In genomic region chr6:26064619-26065257, GRCh38 we compare ENCODE assay signal across 1 cellular context.
TF ChIP-seq lines count a peak whose summit lies in the region.

No MANE protein-coding gene starts in this region.

TF ChIP-seq in K562, 482 proteins besides CTCF, POLR2A, EP300 and RAD21 (continued from another document and continues in another):
- TF ChIP-seq HOMEZ (CRISPR knock-in tag; IDR thresholded peaks at IDR 0.05) = no peak
- TF ChIP-seq FIP1L1 (IDR thresholded peaks at IDR 0.05; ENCODE audit: low read depth, low read length, poor library complexity, severe bottlenecking) = no peak
- peak; percentile 70 for TF ChIP-seq RBM25 (IDR thresholded peaks at IDR 0.05; ENCODE audit: low read depth, low read length, severe bottlenecking)
- TF ChIP-seq, protein P1, sequence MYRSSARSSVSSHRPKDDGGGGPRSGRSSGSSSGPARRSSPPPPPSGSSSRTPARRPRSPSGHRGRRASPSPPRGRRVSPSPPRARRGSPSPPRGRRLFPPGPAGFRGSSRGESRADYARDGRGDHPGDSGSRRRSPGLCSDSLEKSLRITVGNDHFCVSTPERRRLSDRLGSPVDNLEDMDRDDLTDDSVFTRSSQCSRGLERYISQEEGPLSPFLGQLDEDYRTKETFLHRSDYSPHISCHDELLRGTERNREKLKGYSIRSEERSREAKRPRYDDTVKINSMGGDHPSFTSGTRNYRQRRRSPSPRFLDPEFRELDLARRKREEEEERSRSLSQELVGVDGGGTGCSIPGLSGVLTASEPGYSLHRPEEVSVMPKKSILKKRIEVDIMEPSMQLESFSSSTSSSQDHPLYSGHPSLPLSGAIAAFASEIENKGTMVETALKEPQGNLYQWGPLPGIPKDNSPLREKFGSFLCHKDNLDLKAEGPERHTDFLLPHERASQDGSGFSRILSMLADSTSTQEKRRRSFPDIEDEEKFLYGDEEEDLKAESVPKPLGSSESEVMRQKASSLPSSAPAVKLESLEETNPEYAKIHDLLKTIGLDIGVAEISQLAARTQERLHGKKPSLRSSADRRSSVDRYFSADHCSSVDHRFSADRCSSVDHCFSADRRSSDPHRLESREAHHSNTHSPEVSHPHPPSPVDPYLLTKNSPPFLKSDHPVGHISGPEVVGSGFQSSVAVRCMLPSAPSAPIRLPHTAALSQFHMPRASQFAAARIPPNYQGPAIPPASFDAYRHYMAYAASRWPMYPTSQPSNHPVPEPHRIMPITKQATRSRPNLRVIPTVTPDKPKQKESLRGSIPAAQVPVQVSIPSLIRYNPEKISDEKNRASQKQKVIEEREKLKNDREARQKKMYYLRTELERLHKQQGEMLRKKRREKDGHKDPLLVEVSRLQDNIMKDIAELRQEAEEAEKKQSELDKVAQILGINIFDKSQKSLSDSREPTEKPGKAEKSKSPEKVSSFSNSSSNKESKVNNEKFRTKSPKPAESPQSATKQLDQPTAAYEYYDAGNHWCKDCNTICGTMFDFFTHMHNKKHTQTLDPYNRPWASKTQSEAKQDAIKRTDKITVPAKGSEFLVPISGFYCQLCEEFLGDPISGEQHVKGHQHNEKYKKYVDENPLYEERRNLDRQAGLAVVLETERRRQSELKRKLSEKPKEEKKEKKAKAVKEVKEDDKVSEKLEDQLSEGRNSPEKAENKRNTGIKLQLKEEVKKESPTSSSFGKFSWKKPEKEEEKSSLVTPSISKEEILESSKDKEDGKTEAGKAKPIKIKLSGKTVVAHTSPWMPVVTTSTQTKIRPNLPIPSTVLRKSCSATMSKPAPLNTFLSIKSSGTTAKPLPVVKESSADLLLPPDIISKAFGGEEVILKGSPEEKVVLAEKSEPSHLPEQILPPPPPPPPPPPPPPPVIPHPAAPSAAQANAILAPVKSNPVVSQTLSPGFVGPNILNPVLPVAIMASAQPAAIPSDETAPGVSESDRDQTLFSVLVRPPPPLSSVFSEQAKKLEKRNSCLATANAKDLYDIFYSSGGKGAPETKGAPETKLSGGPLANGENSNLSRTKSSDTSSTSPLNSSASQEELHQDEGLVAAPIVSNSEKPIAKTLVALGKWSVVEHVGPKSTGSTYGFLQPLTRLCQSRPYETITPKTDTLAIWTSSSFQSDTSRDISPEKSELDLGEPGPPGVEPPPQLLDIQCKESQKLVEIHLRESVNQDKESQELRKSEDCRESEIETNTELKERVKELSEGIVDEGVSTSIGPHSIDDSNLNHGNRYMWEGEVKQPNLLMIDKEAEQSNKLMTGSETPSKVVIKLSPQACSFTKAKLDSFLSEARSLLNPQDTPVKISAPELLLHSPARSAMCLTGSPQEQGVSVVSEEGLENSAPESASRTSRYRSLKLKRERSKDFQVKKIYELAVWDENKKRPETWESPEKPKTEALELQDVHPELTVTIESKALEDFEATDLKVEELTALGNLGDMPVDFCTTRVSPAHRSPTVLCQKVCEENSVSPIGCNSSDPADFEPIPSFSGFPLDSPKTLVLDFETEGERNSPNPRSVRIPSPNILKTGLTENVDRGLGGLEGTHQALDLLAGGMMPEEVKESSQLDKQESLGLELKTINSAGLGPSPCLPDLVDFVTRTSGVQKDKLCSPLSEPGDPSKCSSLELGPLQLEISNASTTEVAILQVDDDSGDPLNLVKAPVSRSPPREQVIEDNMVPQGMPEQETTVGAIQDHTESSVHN (IDR thresholded peaks at IDR 0.05; ENCODE audit: borderline replicate concordance in 1 of 2, low read depth in 1 of 2) = no peak
- TF ChIP-seq HDAC1 (IDR thresholded peaks at IDR 0.05) = peak in 1 of 2 experiments; percentile 55; a peak in 2 of 4 replicates
- TF ChIP-seq PCBP1 (IDR thresholded peaks at IDR 0.05; ENCODE audit: low read depth, low read length, poor library complexity, severe bottlenecking) = no peak
- TF ChIP-seq TARDBP (IDR thresholded peaks at IDR 0.05) = 0 out of 2 replicates have a peak, but pooled peaks have one; percentile 44
- no peak for TF ChIP-seq MAFF (IDR thresholded peaks at IDR 0.05; ENCODE audit: low read length)
- peak; percentile 41; the same call in 1 of the 2 replicates for TF ChIP-seq DIDO1 (tag; IDR thresholded peaks at IDR 0.05; ENCODE audit: low read depth)
- TF ChIP-seq, protein P2, sequence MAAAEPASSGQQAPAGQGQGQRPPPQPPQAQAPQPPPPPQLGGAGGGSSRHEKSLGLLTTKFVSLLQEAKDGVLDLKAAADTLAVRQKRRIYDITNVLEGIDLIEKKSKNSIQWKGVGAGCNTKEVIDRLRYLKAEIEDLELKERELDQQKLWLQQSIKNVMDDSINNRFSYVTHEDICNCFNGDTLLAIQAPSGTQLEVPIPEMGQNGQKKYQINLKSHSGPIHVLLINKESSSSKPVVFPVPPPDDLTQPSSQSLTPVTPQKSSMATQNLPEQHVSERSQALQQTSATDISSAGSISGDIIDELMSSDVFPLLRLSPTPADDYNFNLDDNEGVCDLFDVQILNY (CRISPR knock-in tag; IDR thresholded peaks at IDR 0.05) = no peak
- TF ChIP-seq, protein P3, sequence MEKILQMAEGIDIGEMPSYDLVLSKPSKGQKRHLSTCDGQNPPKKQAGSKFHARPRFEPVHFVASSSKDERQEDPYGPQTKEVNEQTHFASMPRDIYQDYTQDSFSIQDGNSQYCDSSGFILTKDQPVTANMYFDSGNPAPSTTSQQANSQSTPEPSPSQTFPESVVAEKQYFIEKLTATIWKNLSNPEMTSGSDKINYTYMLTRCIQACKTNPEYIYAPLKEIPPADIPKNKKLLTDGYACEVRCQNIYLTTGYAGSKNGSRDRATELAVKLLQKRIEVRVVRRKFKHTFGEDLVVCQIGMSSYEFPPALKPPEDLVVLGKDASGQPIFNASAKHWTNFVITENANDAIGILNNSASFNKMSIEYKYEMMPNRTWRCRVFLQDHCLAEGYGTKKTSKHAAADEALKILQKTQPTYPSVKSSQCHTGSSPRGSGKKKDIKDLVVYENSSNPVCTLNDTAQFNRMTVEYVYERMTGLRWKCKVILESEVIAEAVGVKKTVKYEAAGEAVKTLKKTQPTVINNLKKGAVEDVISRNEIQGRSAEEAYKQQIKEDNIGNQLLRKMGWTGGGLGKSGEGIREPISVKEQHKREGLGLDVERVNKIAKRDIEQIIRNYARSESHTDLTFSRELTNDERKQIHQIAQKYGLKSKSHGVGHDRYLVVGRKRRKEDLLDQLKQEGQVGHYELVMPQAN (IDR thresholded peaks at IDR 0.05; ENCODE audit: borderline replicate concordance) = no peak; the same call in 1 of the 2 replicates
- no peak for TF ChIP-seq NELFE (IDR thresholded peaks at IDR 0.05; ENCODE audit: insufficient read depth, insufficient read length)
- TF ChIP-seq, protein P4, sequence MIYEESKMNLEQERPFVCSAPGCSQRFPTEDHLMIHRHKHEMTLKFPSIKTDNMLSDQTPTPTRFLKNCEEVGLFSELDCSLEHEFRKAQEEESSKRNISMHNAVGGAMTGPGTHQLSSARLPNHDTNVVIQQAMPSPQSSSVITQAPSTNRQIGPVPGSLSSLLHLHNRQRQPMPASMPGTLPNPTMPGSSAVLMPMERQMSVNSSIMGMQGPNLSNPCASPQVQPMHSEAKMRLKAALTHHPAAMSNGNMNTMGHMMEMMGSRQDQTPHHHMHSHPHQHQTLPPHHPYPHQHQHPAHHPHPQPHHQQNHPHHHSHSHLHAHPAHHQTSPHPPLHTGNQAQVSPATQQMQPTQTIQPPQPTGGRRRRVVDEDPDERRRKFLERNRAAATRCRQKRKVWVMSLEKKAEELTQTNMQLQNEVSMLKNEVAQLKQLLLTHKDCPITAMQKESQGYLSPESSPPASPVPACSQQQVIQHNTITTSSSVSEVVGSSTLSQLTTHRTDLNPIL (CRISPR knock-in tag; IDR thresholded peaks at IDR 0.05) = no peak
- TF ChIP-seq BRD9 (IDR thresholded peaks at IDR 0.05; ENCODE audit: low read depth, partially characterized antibody) = peak; percentile 68
- TF ChIP-seq ZNF77 (CRISPR knock-in tag; IDR thresholded peaks at IDR 0.05) = no peak
- no peak for TF ChIP-seq PHB2 (IDR thresholded peaks at IDR 0.05; ENCODE audit: low read depth)
- TF ChIP-seq ZNF79 (CRISPR knock-in tag; IDR thresholded peaks at IDR 0.05; ENCODE audit: low read depth) = no peak
- 0 out of 2 replicates have a peak, but pooled peaks have one; percentile 75 for TF ChIP-seq HDGF (IDR thresholded peaks at IDR 0.05)
- no peak for TF ChIP-seq ZNF695 (CRISPR knock-in tag; IDR thresholded peaks at IDR 0.05)
- TF ChIP-seq ZNF23 (CRISPR knock-in tag; IDR thresholded peaks at IDR 0.05) = no peak
- TF ChIP-seq PTTG1 (tag; IDR thresholded peaks at IDR 0.05; ENCODE audit: low read depth) = no peak
- TF ChIP-seq ZNF584 (CRISPR knock-in tag; IDR thresholded peaks at IDR 0.05; ENCODE audit: low read depth) = no peak
- TF ChIP-seq ZNF696 (CRISPR knock-in tag; conservative IDR thresholded peaks at IDR 0.05) = no peak
- TF ChIP-seq, protein P5, sequence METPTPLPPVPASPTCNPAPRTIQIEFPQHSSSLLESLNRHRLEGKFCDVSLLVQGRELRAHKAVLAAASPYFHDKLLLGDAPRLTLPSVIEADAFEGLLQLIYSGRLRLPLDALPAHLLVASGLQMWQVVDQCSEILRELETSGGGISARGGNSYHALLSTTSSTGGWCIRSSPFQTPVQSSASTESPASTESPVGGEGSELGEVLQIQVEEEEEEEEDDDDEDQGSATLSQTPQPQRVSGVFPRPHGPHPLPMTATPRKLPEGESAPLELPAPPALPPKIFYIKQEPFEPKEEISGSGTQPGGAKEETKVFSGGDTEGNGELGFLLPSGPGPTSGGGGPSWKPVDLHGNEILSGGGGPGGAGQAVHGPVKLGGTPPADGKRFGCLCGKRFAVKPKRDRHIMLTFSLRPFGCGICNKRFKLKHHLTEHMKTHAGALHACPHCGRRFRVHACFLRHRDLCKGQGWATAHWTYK (CRISPR knock-in tag; IDR thresholded peaks at IDR 0.05) = no peak
- peak in 1 of 2 experiments; percentile 88; a peak in 2 of 3 replicates for TF ChIP-seq CBX3 (IDR thresholded peaks at IDR 0.05; ENCODE audit: borderline replicate concordance in 1 of 2, low read length in 2 of 2)
- TF ChIP-seq HOXB6 (CRISPR knock-in tag; IDR thresholded peaks at IDR 0.05; ENCODE audit: borderline replicate concordance) = no peak
- no peak for TF ChIP-seq SP1 (CRISPR knock-in tag; IDR thresholded peaks at IDR 0.05)
- no peak for TF ChIP-seq ZNF507 (tag; conservative IDR thresholded peaks at IDR 0.05)
- no peak for TF ChIP-seq GTF2E2 (tag; IDR thresholded peaks at IDR 0.05)
- TF ChIP-seq CHD2 (IDR thresholded peaks at IDR 0.05; ENCODE audit: low read depth, low read length) = no peak
- TF ChIP-seq CTBP1 (IDR thresholded peaks at IDR 0.05; ENCODE audit: borderline replicate concordance) = peak; percentile 41; the same call in 1 of the 2 replicates
- TF ChIP-seq RNF2 (IDR thresholded peaks at IDR 0.05) = no peak
- no peak for TF ChIP-seq SLC30A9 (CRISPR knock-in tag; IDR thresholded peaks at IDR 0.05)
- TF ChIP-seq TSC22D4 (tag; IDR thresholded peaks at IDR 0.05) = no peak
- no peak for TF ChIP-seq SRSF9 (IDR thresholded peaks at IDR 0.05; ENCODE audit: borderline replicate concordance, low read depth, low read length)
- TF ChIP-seq ZFP30 (CRISPR knock-in tag; IDR thresholded peaks at IDR 0.05; ENCODE audit: borderline replicate concordance) = no peak
- no peak for TF ChIP-seq ZNF57 (CRISPR knock-in tag; IDR thresholded peaks at IDR 0.05)
- peak in 1 of 2 experiments; percentile 94; a peak in 2 of 4 replicates for TF ChIP-seq RCOR1 (IDR thresholded peaks at IDR 0.05; ENCODE audit: borderline replicate concordance in 1 of 2, low read depth in 2 of 2, low read length in 2 of 2)
- no peak for TF ChIP-seq ZNF639 (CRISPR knock-in tag; conservative IDR thresholded peaks at IDR 0.05 in 1 of 2, IDR thresholded peaks at IDR 0.05 in 1 of 2)
- 0 out of 2 replicates have a peak, but pooled peaks have one; percentile 37 for TF ChIP-seq ATF7 (IDR thresholded peaks at IDR 0.05)
- no peak; the same call in 1 of the 2 replicates for TF ChIP-seq NFE2 (IDR thresholded peaks at IDR 0.05; ENCODE audit: low read depth)
- TF ChIP-seq IRF9 (tag; IDR thresholded peaks at IDR 0.05) = no peak
- TF ChIP-seq, protein P6, sequence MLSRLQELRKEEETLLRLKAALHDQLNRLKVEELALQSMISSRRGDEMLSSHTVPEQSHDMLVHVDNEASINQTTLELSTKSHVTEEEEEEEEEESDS (CRISPR knock-in tag; IDR thresholded peaks at IDR 0.05) = no peak
- TF ChIP-seq MTA1 (IDR thresholded peaks at IDR 0.05; ENCODE audit: borderline replicate concordance) = peak; percentile 67; the same call in 1 of the 2 replicates
- TF ChIP-seq SOX6 (IDR thresholded peaks at IDR 0.05) = peak; percentile 53
- TF ChIP-seq NFRKB (IDR thresholded peaks at IDR 0.05; ENCODE audit: low read depth) = no peak
- no peak for TF ChIP-seq MECOM (CRISPR knock-in tag; IDR thresholded peaks at IDR 0.05)
- peak; percentile 36; the same call in 1 of the 2 replicates for TF ChIP-seq CREM (IDR thresholded peaks at IDR 0.05; ENCODE audit: low read depth)
- TF ChIP-seq SREBF1 (IDR thresholded peaks at IDR 0.05; ENCODE audit: borderline replicate concordance, low read depth, low read length) = no peak
- no peak for TF ChIP-seq SIRT6 (IDR thresholded peaks at IDR 0.05; ENCODE audit: low read depth, low read length)
- peak; percentile 59 for TF ChIP-seq PHF20 (IDR thresholded peaks at IDR 0.05; ENCODE audit: partially characterized antibody)
- peak; percentile 36; the same call in 1 of the 2 replicates for TF ChIP-seq ZSCAN29 (IDR thresholded peaks at IDR 0.05)
- TF ChIP-seq PHF8 (IDR thresholded peaks at IDR 0.05; ENCODE audit: borderline replicate concordance, low read length) = no peak
- no peak for TF ChIP-seq XRCC4 (IDR thresholded peaks at IDR 0.05; ENCODE audit: extremely low read depth, insufficient read depth, insufficient read length)
